Comparison of ENCODE assay signal across 1 cellular context in the genomic region with DNA sequence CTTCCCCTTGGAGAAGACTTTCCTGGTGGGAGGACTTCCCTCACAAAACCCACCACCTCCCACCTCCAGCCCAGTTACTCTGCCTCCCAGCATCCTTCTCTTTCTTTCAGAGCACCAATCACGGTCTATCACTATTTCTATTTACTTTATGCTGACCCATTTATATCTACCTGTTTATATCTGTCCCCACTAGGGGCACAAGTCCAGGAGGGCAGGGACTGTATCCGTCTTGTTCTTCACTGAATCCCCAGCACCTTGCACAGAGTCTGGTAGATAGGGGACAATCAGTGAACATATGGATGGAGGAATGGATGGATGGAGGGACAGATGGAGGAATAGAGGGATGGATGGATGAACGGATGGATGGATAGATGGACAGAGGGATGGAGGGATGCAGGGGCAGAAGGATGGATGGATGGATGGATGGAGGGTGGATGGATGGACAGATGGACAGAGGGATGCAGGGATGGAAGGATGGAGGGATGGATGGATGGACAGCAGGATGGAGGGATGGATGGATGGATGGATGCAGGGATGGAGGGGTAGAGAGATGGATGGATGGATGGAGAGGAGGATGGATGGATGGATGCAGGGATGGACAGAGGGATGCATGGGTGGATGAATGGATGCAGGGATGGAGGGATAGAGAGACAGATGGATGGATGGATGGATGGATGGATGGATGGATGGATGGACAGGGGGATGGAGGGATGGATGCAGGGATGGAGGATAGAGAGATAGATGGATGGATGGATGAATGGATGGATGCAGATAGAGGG.
TF ChIP-seq lines count a peak whose summit lies in the region.

No MANE protein-coding gene starts in this region.

TF ChIP-seq in HEK293, 187 proteins besides CTCF, POLR2A, EP300 and RAD21 (continued from another document):
- TF ChIP-seq, protein P1, sequence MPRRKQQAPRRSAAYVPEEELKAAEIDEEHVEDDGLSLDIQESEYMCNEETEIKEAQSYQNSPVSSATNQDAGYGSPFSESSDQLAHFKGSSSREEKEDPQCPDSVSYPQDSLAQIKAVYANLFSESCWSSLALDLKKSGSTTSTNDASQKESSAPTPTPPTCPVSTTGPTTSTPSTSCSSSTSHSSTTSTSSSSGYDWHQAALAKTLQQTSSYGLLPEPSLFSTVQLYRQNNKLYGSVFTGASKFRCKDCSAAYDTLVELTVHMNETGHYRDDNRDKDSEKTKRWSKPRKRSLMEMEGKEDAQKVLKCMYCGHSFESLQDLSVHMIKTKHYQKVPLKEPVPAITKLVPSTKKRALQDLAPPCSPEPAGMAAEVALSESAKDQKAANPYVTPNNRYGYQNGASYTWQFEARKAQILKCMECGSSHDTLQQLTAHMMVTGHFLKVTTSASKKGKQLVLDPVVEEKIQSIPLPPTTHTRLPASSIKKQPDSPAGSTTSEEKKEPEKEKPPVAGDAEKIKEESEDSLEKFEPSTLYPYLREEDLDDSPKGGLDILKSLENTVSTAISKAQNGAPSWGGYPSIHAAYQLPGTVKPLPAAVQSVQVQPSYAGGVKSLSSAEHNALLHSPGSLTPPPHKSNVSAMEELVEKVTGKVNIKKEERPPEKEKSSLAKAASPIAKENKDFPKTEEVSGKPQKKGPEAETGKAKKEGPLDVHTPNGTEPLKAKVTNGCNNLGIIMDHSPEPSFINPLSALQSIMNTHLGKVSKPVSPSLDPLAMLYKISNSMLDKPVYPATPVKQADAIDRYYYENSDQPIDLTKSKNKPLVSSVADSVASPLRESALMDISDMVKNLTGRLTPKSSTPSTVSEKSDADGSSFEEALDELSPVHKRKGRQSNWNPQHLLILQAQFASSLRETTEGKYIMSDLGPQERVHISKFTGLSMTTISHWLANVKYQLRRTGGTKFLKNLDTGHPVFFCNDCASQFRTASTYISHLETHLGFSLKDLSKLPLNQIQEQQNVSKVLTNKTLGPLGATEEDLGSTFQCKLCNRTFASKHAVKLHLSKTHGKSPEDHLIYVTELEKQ (tag by site-specific recombination; IDR thresholded peaks at IDR 0.05; ENCODE audit: borderline replicate concordance), result no peak
- peak; percentile 60; the same call in 1 of the 2 replicates for TF ChIP-seq ZNF311 (tag by site-specific recombination; IDR thresholded peaks at IDR 0.05; ENCODE audit: borderline replicate concordance)
- TF ChIP-seq ZNF266 (tag by site-specific recombination; IDR thresholded peaks at IDR 0.05; ENCODE audit: low read depth), result 0 out of 2 replicates have a peak, but pooled peaks have one; percentile 20
- peak; percentile 90; the same call in 1 of the 2 replicates for TF ChIP-seq ZBTB17 (tag by site-specific recombination; IDR thresholded peaks at IDR 0.05)
- no peak for TF ChIP-seq ZNF529 (tag by site-specific recombination; IDR thresholded peaks at IDR 0.05; ENCODE audit: insufficient replicate concordance)
- no peak for TF ChIP-seq ZNF274 (IDR thresholded peaks at IDR 0.05; ENCODE audit: low read length)
- TF ChIP-seq ZNF274 (tag by site-specific recombination; IDR thresholded peaks at IDR 0.05; ENCODE audit: borderline replicate concordance), result no peak
- TF ChIP-seq ZNF704 (tag by site-specific recombination; IDR thresholded peaks at IDR 0.05), result no peak
